ENCODE assay signal across 1 cellular context in the genomic region with DNA sequence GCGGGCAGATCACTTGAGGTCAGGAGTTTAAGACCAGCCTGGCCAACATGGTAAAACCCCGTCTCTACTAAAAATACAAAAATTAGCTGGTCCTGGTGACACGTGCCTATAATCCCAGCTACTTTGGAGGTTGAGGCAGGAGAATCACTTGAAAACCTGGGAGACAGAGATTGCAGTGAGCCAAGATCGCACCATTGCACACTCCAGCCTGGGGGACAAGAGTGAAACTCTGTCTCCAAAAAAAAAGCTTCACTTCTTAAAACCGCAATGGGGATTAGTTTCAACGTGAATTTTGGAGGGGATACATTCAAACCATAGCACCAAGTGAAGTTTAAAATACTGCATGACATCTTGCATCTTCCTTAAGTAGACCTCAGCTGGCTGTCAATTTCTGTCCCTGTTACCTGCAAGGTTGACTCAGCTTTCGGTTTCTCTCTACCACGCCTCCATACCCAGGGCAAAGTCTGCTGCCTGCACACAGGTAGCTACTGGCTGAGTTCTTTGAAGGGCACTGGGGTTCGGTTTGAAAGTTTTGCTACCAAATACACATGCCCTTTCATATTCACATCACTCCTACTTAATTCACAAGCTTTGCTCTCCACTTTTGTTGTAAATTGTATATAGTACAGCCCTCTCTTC.
TF ChIP-seq lines count a peak whose summit lies in the region.

No MANE protein-coding gene starts in this region.

TF ChIP-seq in liver, 16 proteins besides CTCF, POLR2A, EP300 and RAD21 (continued from another document):
- peak; percentile 35 for TF ChIP-seq REST (IDR thresholded peaks at IDR 0.05)
- peak; percentile 93 for TF ChIP-seq HNF4G (IDR thresholded peaks at IDR 0.05)
- TF ChIP-seq RXRA (IDR thresholded peaks at IDR 0.05), result peak; percentile 67 to 76
- TF ChIP-seq EGR1 (IDR thresholded peaks at IDR 0.05; ENCODE audit: low read depth in 2 of 2), result no peak
- TF ChIP-seq, protein P1, sequence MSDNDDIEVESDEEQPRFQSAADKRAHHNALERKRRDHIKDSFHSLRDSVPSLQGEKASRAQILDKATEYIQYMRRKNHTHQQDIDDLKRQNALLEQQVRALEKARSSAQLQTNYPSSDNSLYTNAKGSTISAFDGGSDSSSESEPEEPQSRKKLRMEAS (IDR thresholded peaks at IDR 0.05), result peak; percentile 52
- peak; percentile 96 to 97 for TF ChIP-seq HNF4A (conservative IDR thresholded peaks at IDR 0.05)
- TF ChIP-seq ATF3 (IDR thresholded peaks at IDR 0.05), result no peak
- TF ChIP-seq FOXA2 (IDR thresholded peaks at IDR 0.05), result peak; percentile 10
TF ChIP-seq in liver: peak in this region for 9.
